ENCODE assay signal across 6 cellular contexts in the genomic region with DNA sequence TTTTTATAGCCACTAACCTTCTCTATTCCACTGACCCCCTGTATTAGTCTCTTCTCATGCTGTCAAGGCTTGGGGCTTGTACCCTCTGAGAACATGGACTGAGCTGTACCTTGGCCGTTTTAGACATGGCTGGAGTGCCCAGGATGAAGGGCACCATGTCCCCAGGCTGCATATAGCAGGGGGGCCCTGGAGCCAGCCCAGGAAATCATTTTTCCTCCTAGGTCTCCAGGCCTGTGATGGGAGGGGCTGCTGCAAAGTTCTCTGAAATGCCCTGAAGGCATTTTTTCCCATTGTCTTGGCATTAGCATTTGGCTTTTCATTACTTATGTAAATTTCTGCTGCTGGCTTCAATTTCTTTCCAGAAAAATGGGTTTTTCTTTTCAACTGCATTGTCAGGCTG.
"Had no signal": no experiment of that assay in that cellular context is flagged by ENCODE, and none has a peak within 500 bp of the region (broad histone marks: within the 10 kb centered on the region; RNA-seq: fewer than 3 reads in every experiment).

No MANE protein-coding gene starts in this region.

- H3K27ac ChIP-seq: GM23248, HL-60 had no signal

- H3K9ac ChIP-seq: GM23248 had no signal

- H3K4me3 ChIP-seq: GM23248 had no signal

- H2AFZ ChIP-seq: GM23248 had no signal

- DNase-seq: GM23248, H9, HCEC 1CT, HFFc6, KBM-7 had no signal
